10 cellular contexts compared by ENCODE assay signal in genomic region chr2:203579730-203580129, GRCh38. TPM values are rescaled to one million over a fixed set of nuclear protein-coding genes. Genes with fewer than 3 reads are reported as not detected.
A peak's percentile ranks its signal among the peaks of the same experiment; 100 is the strongest.
DNase-seq lines count a peak whose midpoint lies in the region; ATAC-seq and TF ChIP-seq lines count a peak whose summit lies in the region.
"Had no signal": no experiment of that assay in that cellular context is flagged by ENCODE, and none has a peak within 500 bp of the region (broad histone marks: within the 10 kb centered on the region; RNA-seq: fewer than 3 reads in every experiment).

No MANE protein-coding gene starts in this region.

- ATAC-seq in IMR-90 (ENCODE audit: low read depth) (no peak), HG02642 (IDR thresholded peaks at IDR 0.05; ENCODE audit: poor library complexity, unreplicated experiment) (no peak)
- ATAC-seq: sciatic nerve had no signal

- BruUV-seq in IMR-90 (replicated peaks; lab: Mats Ljungman, UMichigan): no TSS peak

- intact Hi-C loops in IMR-90 (cut with micrococcal nuclease): no loop called here
- intact Hi-C loops in esophagus squamous epithelium (cut with DNase I): no loop called here

- no peak overlapping the region for H3K4me3 ChIP-seq in IMR-90 (ENCODE audit: insufficient read depth, low read depth, low read length)
- no peak overlapping the region for H3K4me3 ChIP-seq in esophagus squamous epithelium
- H3K4me3 ChIP-seq in skeletal muscle satellite cell (ENCODE audit: low read length): no peak overlapping the region

- H3K27ac ChIP-seq in IMR-90 (ENCODE audit: insufficient read depth, low read length) (no peak overlapping the region), esophagus squamous epithelium (peak overlapping the region; percentile 82 to 89 (median 87))

- peak; percentile 21 for DNase-seq in D341Med (ENCODE audit: low spot score)
- no peak for DNase-seq in IMR-90
- no peak for DNase-seq in esophagus squamous epithelium (lab: John Stamatoyannopoulos, UW)
- DNase-seq in NCI-H345 (lab: John Stamatoyannopoulos, UW): no peak
- DNase-seq in stimulated activated CD4-positive, alpha-beta T cell treated with anti-CD3 and anti-CD28 coated beads, Interleukin-1b, Interleukin-23, amount 100 ng/mL, for 48 hours: no peak
- DNase-seq: hippocampal formation, NCI-H2081 treated with DMSO at 0.1 percent for 48 hours had no signal

- H3K36me3 ChIP-seq in IMR-90 (ENCODE audit: control insufficient read depth, insufficient read depth, low read length): no peaks in the 10 kb centered on the region
- H3K36me3 ChIP-seq in esophagus squamous epithelium: no peaks in the 10 kb centered on the region
- H3K36me3 ChIP-seq in skeletal muscle satellite cell (ENCODE audit: insufficient read depth, low read length): no peaks in the 10 kb centered on the region

- H3K27me3 ChIP-seq in IMR-90 (ENCODE audit: control insufficient read depth, insufficient read depth, low read length): no peaks in the 10 kb centered on the region; the same call in 1 of the 2 replicates
- no peaks in the 10 kb centered on the region for H3K27me3 ChIP-seq in esophagus squamous epithelium
- no peaks in the 10 kb centered on the region for H3K27me3 ChIP-seq in skeletal muscle satellite cell (ENCODE audit: control insufficient read depth, insufficient read depth, low read length)

- H2BK5ac ChIP-seq in IMR-90 (ENCODE audit: low read depth, low read length, poor library complexity, severe bottlenecking): no peak overlapping the region

- H2BK20ac ChIP-seq in IMR-90 (ENCODE audit: low read depth, low read length): no peak overlapping the region

- no peak overlapping the region for H2BK15ac ChIP-seq in IMR-90 (ENCODE audit: low read depth, low read length)

- no peaks in the 10 kb centered on the region for H3K79me1 ChIP-seq in IMR-90 (ENCODE audit: low read depth in 1 of 2, low read length in 2 of 2)

- H3K23ac ChIP-seq in IMR-90 (ENCODE audit: low read depth, low read length): no peak overlapping the region

- H2BK120ac ChIP-seq in IMR-90 (ENCODE audit: low read depth, low read length): no peak overlapping the region

- H3K4ac ChIP-seq in IMR-90 (ENCODE audit: low read depth, low read length): no peak overlapping the region

- no peak for TF ChIP-seq RAD21 in IMR-90 (IDR thresholded peaks at IDR 0.05; ENCODE audit: low read length)

- dilution Hi-C loops in IMR-90 (cut with HindIII; ENCODE audit: low sequenced_read_pairs, unreplicated experiment): no loop called here

- TF ChIP-seq POLR2A in IMR-90 (IDR thresholded peaks at IDR 0.05; ENCODE audit: low read depth, low read length) (no peak), esophagus squamous epithelium (IDR thresholded peaks at IDR 0.05) (no peak)

- H2AK5ac ChIP-seq in IMR-90 (ENCODE audit: low read depth, low read length): no peak overlapping the region

- POLR2A ChIA-PET in IMR-90 (lab: Charles Lee; ENCODE audit: unreplicated experiment): interaction anchor here (0.7 kb wide), 1 partner anchor 13 kb away, joined by 3 read pairs; no protein-coding TSS in a partner anchor

- H3K9me1 ChIP-seq in IMR-90 (ENCODE audit: insufficient read depth, low read length): peaks cover 7% of the 10 kb centered on the region; the same call in 1 of the 2 replicates

- no peak overlapping the region for H3K9ac ChIP-seq in IMR-90 (ENCODE audit: low read depth, low read length)
- peak overlapping the region; percentile 23 for H3K9ac ChIP-seq in skeletal muscle satellite cell (ENCODE audit: low read depth, low read length)

- no peak overlapping the region for H4K5ac ChIP-seq in IMR-90 (ENCODE audit: low read depth, low read length)

- WGBS in IMR-90 (ENCODE audit: extremely low coverage in 2 of 2, insufficient read length in 1 of 2), 2 experiments: 83% methylated on average over 1 of the region's 2 CpGs; no CpG with 5 or more reads in 1 of the 2 experiments
- WGBS in esophagus squamous epithelium, 2 donors: 35 to 43% methylated on average over 2 of the region's 2 CpGs

- in situ Hi-C loops in IMR-90 (cut with MboI; ENCODE audit: low sequenced_read_pairs): no loop called here

- no peak overlapping the region for H2AFZ ChIP-seq in IMR-90 (replicated peaks; ENCODE audit: low read length, poor library complexity)

- H4K91ac ChIP-seq in IMR-90 (ENCODE audit: insufficient read depth, low read depth, low read length): no peak overlapping the region

- CTCF ChIA-PET in IMR-90 (lab: Yijun Ruan, JAX): no interaction called here

- H3K9me3 ChIP-seq in IMR-90 (ENCODE audit: control insufficient read depth, insufficient read depth, low read length): no peaks in the 10 kb centered on the region
- H3K9me3 ChIP-seq in esophagus squamous epithelium: no peaks in the 10 kb centered on the region
- no peaks in the 10 kb centered on the region for H3K9me3 ChIP-seq in skeletal muscle satellite cell (replicated peaks; ENCODE audit: low read length)

- no peak overlapping the region for H2AK9ac ChIP-seq in IMR-90 (replicated peaks; ENCODE audit: low read depth, low read length, poor library complexity)

- H3K18ac ChIP-seq in IMR-90 (ENCODE audit: low read depth, low read length): peak overlapping the region; percentile 35; the same call in 1 of the 2 replicates

- peaks cover 4% of the 10 kb centered on the region for H3K4me1 ChIP-seq in IMR-90 (ENCODE audit: control insufficient read depth, insufficient read depth, low read length)
- H3K4me1 ChIP-seq in esophagus squamous epithelium: peaks cover 25 to 91% (median 52%) of the 10 kb centered on the region in 3 donors
- H3K4me1 ChIP-seq in skeletal muscle satellite cell (ENCODE audit: control insufficient read depth, insufficient read depth, low read length): peaks cover 41% of the 10 kb centered on the region

- no peak overlapping the region for H3K4me2 ChIP-seq in IMR-90 (ENCODE audit: low read depth, low read length)
- H3K4me2 ChIP-seq in skeletal muscle satellite cell (ENCODE audit: low read length): peak overlapping the region; percentile 12

- no peak for TF ChIP-seq CTCF in IMR-90 (conservative IDR thresholded peaks at IDR 0.05; ENCODE audit: low read depth, low read length)
- no peak for TF ChIP-seq CTCF in esophagus squamous epithelium (IDR thresholded peaks at IDR 0.05)

- no peaks in the 10 kb centered on the region for H4K20me1 ChIP-seq in IMR-90 (ENCODE audit: insufficient read depth, low read length)

- H3K14ac ChIP-seq in IMR-90 (replicated peaks; ENCODE audit: low read depth, low read length): no peak overlapping the region; the same call in 1 of the 2 replicates

- H4K8ac ChIP-seq in IMR-90 (ENCODE audit: low read depth in 2 of 2, low read length in 2 of 2): no peak overlapping the region

- no peak overlapping the region for H3K56ac ChIP-seq in IMR-90 (ENCODE audit: extremely low read depth, insufficient read depth, low read length)

TF ChIP-seq in IMR-90, 13 proteins besides CTCF, POLR2A, EP300 and RAD21:
- TF ChIP-seq BHLHE40 (IDR thresholded peaks at IDR 0.05; ENCODE audit: low read depth, low read length) (no peak), SMC3 (IDR thresholded peaks at IDR 0.05; ENCODE audit: low read depth, low read length) (no peak), MAZ (IDR thresholded peaks at IDR 0.05; ENCODE audit: borderline replicate concordance, low read depth, low read length) (no peak), FOS (IDR thresholded peaks at IDR 0.05; ENCODE audit: low read depth, low read length) (no peak), RCOR1 (IDR thresholded peaks at IDR 0.05; ENCODE audit: insufficient replicate concordance, low read length) (no peak), ELK1 (IDR thresholded peaks at IDR 0.05; ENCODE audit: borderline replicate concordance, low read depth, low read length) (no peak), MAFK (IDR thresholded peaks at IDR 0.05; ENCODE audit: low read depth, low read length) (no peak), USF2 (IDR thresholded peaks at IDR 0.05; ENCODE audit: low read depth, low read length) (no peak), CHD1 (IDR thresholded peaks at IDR 0.05; ENCODE audit: low read depth, low read length) (no peak), NFE2L2 (IDR thresholded peaks at IDR 0.05; ENCODE audit: low read depth, low read length) (no peak), RFX5 (IDR thresholded peaks at IDR 0.05; ENCODE audit: low read depth, low read length) (no peak), MXI1 (IDR thresholded peaks at IDR 0.05; ENCODE audit: borderline replicate concordance, low read depth, low read length) (no peak), CEBPB (IDR thresholded peaks at IDR 0.05; ENCODE audit: low read depth, low read length) (no peak)
TF ChIP-seq in IMR-90: peak in this region for 0.

RNA-seq across cellular contexts. Expression of gene RAPH1, which starts 44.6 kb away (rescaled TPM):
- total RNA-seq in IMR-90 (2012; rRNA removed) (13.1 and 15.1 TPM in 2 replicates), esophagus squamous epithelium (100 to 1,000 TPM in 1 of 4 donors, 10 to 100 TPM in 3; 10.6 to 105 (median 26.0) TPM)
- polyA plus RNA-seq in IMR-90 (2012; rRNA removed): 5.2 and 7.5 TPM in 2 replicates
- polyA plus RNA-seq in IMR-90 (2012; cell fraction: cytosol; rRNA removed): 3.1 and 5.5 TPM in 2 replicates
- polyA plus RNA-seq in IMR-90 (2012; cell fraction: nucleus; rRNA removed; ENCODE audit: low replicate concordance): 4.1 and 12.6 TPM in 2 replicates
- 25.1 and 29.9 TPM in 2 replicates for total RNA-seq in skeletal muscle satellite cell (2012; rRNA removed)
